ENCODE assay signal across 8 cellular contexts in the genomic region with DNA sequence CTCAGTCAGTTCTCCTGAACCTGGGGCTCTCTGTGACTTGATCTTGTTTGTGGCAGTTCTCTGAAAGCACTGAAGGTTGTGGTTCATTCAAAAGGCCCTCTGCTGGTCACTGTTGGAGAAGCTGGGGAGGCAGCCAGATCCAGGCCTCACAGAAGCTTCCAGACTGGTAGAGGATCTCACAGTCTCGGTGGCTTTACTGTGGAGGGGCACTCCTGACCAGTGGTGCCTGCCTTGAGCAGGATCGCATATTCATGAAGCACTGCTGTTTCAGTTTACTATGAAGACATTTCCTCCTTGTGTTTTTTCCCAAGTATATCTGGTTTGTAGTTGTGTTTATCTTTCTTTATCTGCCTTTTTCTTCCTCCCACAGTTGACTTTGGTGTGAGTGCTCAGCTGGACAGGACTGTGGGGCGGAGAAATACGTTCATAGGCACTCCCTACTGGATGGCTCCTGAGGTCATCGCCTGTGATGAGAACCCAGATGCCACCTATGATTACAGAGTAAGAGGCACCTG.
A peak's percentile ranks its signal among the peaks of the same experiment; 100 is the strongest.
DNase-seq lines count a peak whose midpoint lies in the region; ATAC-seq and TF ChIP-seq lines count a peak whose summit lies in the region.

No MANE protein-coding gene starts in this region.

- no peak overlapping the region for H3K4me2 ChIP-seq in OCI-LY3 (ENCODE audit: low read length)

- ATAC-seq in GM18867 (IDR thresholded peaks at IDR 0.05; ENCODE audit: unreplicated experiment) (peak; percentile 89), HG03342 (IDR thresholded peaks at IDR 0.05; ENCODE audit: unreplicated experiment) (peak; percentile 48), natural killer cell (peak; percentile 53 to 72 (median 66))
- peak; percentile 71 for ATAC-seq in stimulated activated naive CD8-positive, alpha-beta T cell treated with anti-CD3 and anti-CD28 coated beads, Interleukin-15, amount 100 ng/mL, for 72 hours

- H4K20me1 ChIP-seq in OCI-LY3 (ENCODE audit: insufficient read depth, low read length): peaks cover 25% of the 10 kb centered on the region

- H3K9me3 Mint-ChIP-seq in natural killer cell: no peaks in the 10 kb centered on the region
- no peaks in the 10 kb centered on the region for H3K9me3 Mint-ChIP-seq in stimulated activated naive CD8-positive, alpha-beta T cell treated with anti-CD3 and anti-CD28 coated beads, Interleukin-15, amount 100 ng/mL, for 72 hours

- peaks cover 40 to 47% of the 10 kb centered on the region in 2 donors for H3K4me1 Mint-ChIP-seq in natural killer cell
- H3K4me1 Mint-ChIP-seq in stimulated activated naive CD8-positive, alpha-beta T cell treated with anti-CD3 and anti-CD28 coated beads, Interleukin-15, amount 100 ng/mL, for 72 hours: peaks cover 54% of the 10 kb centered on the region

- H3K27ac Mint-ChIP-seq in natural killer cell: peak overlapping the region; percentile 36 to 62
- H3K27ac Mint-ChIP-seq in stimulated activated naive CD8-positive, alpha-beta T cell treated with anti-CD3 and anti-CD28 coated beads, Interleukin-15, amount 100 ng/mL, for 72 hours: peak overlapping the region; percentile 27 to 96

- H3K27ac ChIP-seq in OCI-LY3 (ENCODE audit: low read length) (no peak overlapping the region), esophagus muscularis mucosa (replicated peaks in 1 of 4) (peak overlapping the region; percentile 8 to 41 (median 23))

- no peak for TF ChIP-seq POLR2A in esophagus muscularis mucosa (IDR thresholded peaks at IDR 0.05; ENCODE audit: low read depth)

- 70% methylated on average over 3 of the region's 5 CpGs for WGBS in esophagus muscularis mucosa

- H3K36me3 ChIP-seq in OCI-LY3 (replicated peaks; ENCODE audit: low read depth, low read length): peaks cover 66% of the 10 kb centered on the region
- H3K36me3 ChIP-seq in esophagus muscularis mucosa: peaks cover 4 to 36% (median 29%) of the 10 kb centered on the region in 4 donors

- intact Hi-C loops in esophagus muscularis mucosa (cut with DNase I): loop anchor here (2.0 kb wide), 1 partner anchor 413 kb away; no protein-coding TSS in a partner anchor
- intact Hi-C loops in natural killer cell (cut with micrococcal nuclease): loop anchor here (1.0 kb wide), 1 partner anchor 8 kb away; no protein-coding TSS in a partner anchor

- H2AFZ ChIP-seq in OCI-LY3 (ENCODE audit: low read depth, low read length): no peak overlapping the region

- H3K4me1 ChIP-seq in OCI-LY3 (ENCODE audit: low read length): peaks cover 32% of the 10 kb centered on the region
- peaks cover 48 to 53% (median 52%) of the 10 kb centered on the region in 4 donors for H3K4me1 ChIP-seq in esophagus muscularis mucosa

- H3K4me3 ChIP-seq in OCI-LY3 (ENCODE audit: low read length): no peak overlapping the region
- no peak overlapping the region for H3K4me3 ChIP-seq in esophagus muscularis mucosa

- peak; percentile 71 for DNase-seq in AG20443 (ENCODE audit: low spot score)
- peak; percentile 55 for DNase-seq in activated T-cell treated with anti-CD3 and anti-CD28 coated beads for 48 hours (ENCODE audit: low read depth)
- peak; percentile 94 for DNase-seq in esophagus muscularis mucosa (ENCODE audit: extremely low spot score)
- DNase-seq in natural killer cell: peak; percentile 28
- DNase-seq in stimulated activated naive CD8-positive, alpha-beta T cell treated with anti-CD3 and anti-CD28 coated beads, Interleukin-15, amount 100 ng/mL, for 72 hours: peak; percentile 48 to 66

- no peak overlapping the region for H3K4me3 Mint-ChIP-seq in natural killer cell
- H3K4me3 Mint-ChIP-seq in stimulated activated naive CD8-positive, alpha-beta T cell treated with anti-CD3 and anti-CD28 coated beads, Interleukin-15, amount 100 ng/mL, for 72 hours: peak overlapping the region; percentile 55 to 80

- H3K79me2 ChIP-seq in OCI-LY3 (ENCODE audit: low read length): peaks cover 24% of the 10 kb centered on the region

- H3K36me3 Mint-ChIP-seq in natural killer cell: peaks cover 15% of the 10 kb centered on the region

- no peak overlapping the region for H3K9ac ChIP-seq in OCI-LY3 (ENCODE audit: low read length)

- TF ChIP-seq CTCF in OCI-LY3 (IDR thresholded peaks at IDR 0.05; ENCODE audit: low read depth, low read length) (peak; percentile 73), esophagus muscularis mucosa (IDR thresholded peaks at IDR 0.05) (peak; percentile 73 to 86 (median 75)), natural killer cell (IDR thresholded peaks at IDR 0.05) (peak; percentile 29)

- TF ChIP-seq EP300 in esophagus muscularis mucosa (IDR thresholded peaks at IDR 0.05): no peak

- H3K27me3 ChIP-seq in OCI-LY3 (ENCODE audit: low read depth, low read length): no peaks in the 10 kb centered on the region
- no peaks in the 10 kb centered on the region for H3K27me3 ChIP-seq in esophagus muscularis mucosa

- no peaks in the 10 kb centered on the region for H3K27me3 Mint-ChIP-seq in natural killer cell (ENCODE audit: low read depth in 2 of 2)
- no peaks in the 10 kb centered on the region for H3K27me3 Mint-ChIP-seq in stimulated activated naive CD8-positive, alpha-beta T cell treated with anti-CD3 and anti-CD28 coated beads, Interleukin-15, amount 100 ng/mL, for 72 hours

- H3K9me3 ChIP-seq in OCI-LY3 (ENCODE audit: insufficient read depth, low read length) (no peaks in the 10 kb centered on the region), esophagus muscularis mucosa (no peaks in the 10 kb centered on the region)

Comparison
In these comparisons a context has a peak if more than half of its experiments do, and no peak if none do; other contexts are left out.
1. DNase-seq: peak in every context shown above with its lines; median percentile 94 in esophagus muscularis mucosa; 71 in AG20443; 57 in stimulated activated naive CD8-positive, alpha-beta T cell treated with anti-CD3 and anti-CD28 coated beads, Interleukin-15, amount 100 ng/mL, for 72 hours; 55 in activated T-cell treated with anti-CD3 and anti-CD28 coated beads for 48 hours; 28 in natural killer cell.